Comparison of ENCODE assay signal across 12 cellular contexts in genomic region chr16:78210305-78210704, GRCh38.
DNase-seq lines count a peak whose midpoint lies in the region; ATAC-seq and TF ChIP-seq lines count a peak whose summit lies in the region.
"Had no signal": no experiment of that assay in that cellular context is flagged by ENCODE, and none has a peak within 500 bp of the region (broad histone marks: within the 10 kb centered on the region; RNA-seq: fewer than 3 reads in every experiment).

No MANE protein-coding gene starts in this region.

- intact Hi-C loops in IMR-90 (cut with micrococcal nuclease), result no loop called here

- no peak overlapping the region for H4K91ac ChIP-seq in IMR-90 (ENCODE audit: insufficient read depth, low read depth, low read length)

- H3K9me1 ChIP-seq in IMR-90 (ENCODE audit: insufficient read depth, low read length), result no peaks in the 10 kb centered on the region

- H3K36me3 ChIP-seq in IMR-90 (ENCODE audit: control insufficient read depth, insufficient read depth, low read length) (no peaks in the 10 kb centered on the region), brain microvascular endothelial cell (replicated peaks) (no peaks in the 10 kb centered on the region)
- H3K36me3 ChIP-seq: BLaER1 treated with 17β-estradiol and CSF1 and Interleukin-3, amounts not matched to agents 10 nM and 100 nM had no signal

- H3K18ac ChIP-seq in IMR-90 (ENCODE audit: low read depth, low read length), result no peak overlapping the region

- in situ Hi-C loops in IMR-90 (cut with MboI; ENCODE audit: low sequenced_read_pairs) (no loop called here), brain microvascular endothelial cell (cut with HindIII; ENCODE audit: low pct_ligation_motif_present, low sequenced_read_pairs) (no loop called here)

- TF ChIP-seq POLR2A in IMR-90 (IDR thresholded peaks at IDR 0.05; ENCODE audit: low read depth, low read length), result no peak

- no peak overlapping the region for H2AK5ac ChIP-seq in IMR-90 (ENCODE audit: low read depth, low read length)

- H3K27me3 ChIP-seq in IMR-90 (ENCODE audit: control insufficient read depth, insufficient read depth, low read length), result peaks cover 2% of the 10 kb centered on the region; the same call in 1 of the 2 replicates
- no peaks in the 10 kb centered on the region for H3K27me3 ChIP-seq in brain microvascular endothelial cell (replicated peaks)
- H3K27me3 ChIP-seq: BLaER1 treated with 17β-estradiol and CSF1 and Interleukin-3, amounts not matched to agents 10 nM and 100 nM had no signal

- no peak overlapping the region for H2BK20ac ChIP-seq in IMR-90 (ENCODE audit: low read depth, low read length)

- CTCF ChIA-PET in IMR-90 (lab: Yijun Ruan, JAX), result no interaction called here

- POLR2A ChIA-PET in IMR-90 (lab: Charles Lee; ENCODE audit: unreplicated experiment), result no interaction called here

- no peaks in the 10 kb centered on the region for H3K79me1 ChIP-seq in IMR-90 (ENCODE audit: low read depth in 1 of 2, low read length in 2 of 2)

- ATAC-seq in IMR-90 (ENCODE audit: low read depth) (peak; percentile 76), GM18520 (IDR thresholded peaks at IDR 0.05; ENCODE audit: unreplicated experiment) (no peak), GM21737 (IDR thresholded peaks at IDR 0.05; ENCODE audit: unreplicated experiment) (no peak), HG03432 (IDR thresholded peaks at IDR 0.05; ENCODE audit: unreplicated experiment) (no peak)

- DNase-seq in DMS53 (lab: John Stamatoyannopoulos, UW), result peak; percentile 72
- peak; percentile 29 for DNase-seq in IMR-90
- peak; percentile 31 for DNase-seq in brain microvascular endothelial cell
- DNase-seq in kidney tubule cell (ENCODE audit: low spot score), result peak; percentile 85
- no peak for DNase-seq in glomerular visceral epithelial cell (ENCODE audit: extremely low spot score)
- DNase-seq: activated naive CD8-positive, alpha-beta T cell treated with anti-CD3 and anti-CD28 coated beads, Interleukin-2, amount 10 ng/mL, durations not matched to agents 7 days and 5 days; head of caudate nucleus; stimulated activated CD4-positive, alpha-beta T cell treated with anti-CD3 and anti-CD28 coated beads, Interleukin-4, amount 100 ng/mL, for 24 hours had no signal

- no TSS peak for BruUV-seq in IMR-90 (replicated peaks; lab: Mats Ljungman, UMichigan)

- H4K5ac ChIP-seq in IMR-90 (ENCODE audit: low read depth, low read length), result no peak overlapping the region

- H3K23ac ChIP-seq in IMR-90 (ENCODE audit: low read depth, low read length), result no peak overlapping the region

- no CpG with 5 or more reads among the region's 6 CpGs for WGBS in IMR-90 (ENCODE audit: extremely low coverage in 2 of 2, insufficient read length in 1 of 2), 2 experiments

- no peak overlapping the region for H3K56ac ChIP-seq in IMR-90 (ENCODE audit: extremely low read depth, insufficient read depth, low read length)

- dilution Hi-C loops in IMR-90 (cut with HindIII; ENCODE audit: low sequenced_read_pairs, unreplicated experiment), result no loop called here

- H2BK5ac ChIP-seq in IMR-90 (ENCODE audit: low read depth, low read length, poor library complexity, severe bottlenecking), result no peak overlapping the region

- H3K4ac ChIP-seq in IMR-90 (ENCODE audit: low read depth, low read length), result no peak overlapping the region

- no peak overlapping the region for H2AK9ac ChIP-seq in IMR-90 (replicated peaks; ENCODE audit: low read depth, low read length, poor library complexity)

- H3K4me3 ChIP-seq in IMR-90 (ENCODE audit: insufficient read depth, low read depth, low read length) (no peak overlapping the region), brain microvascular endothelial cell (ENCODE audit: low read depth, low read length) (no peak overlapping the region)
- H3K4me3 ChIP-seq: BLaER1 treated with 17β-estradiol and CSF1 and Interleukin-3, amounts not matched to agents 10 nM and 100 nM had no signal

- no peak overlapping the region for H3K14ac ChIP-seq in IMR-90 (replicated peaks; ENCODE audit: low read depth, low read length)

- no peaks in the 10 kb centered on the region; the same call in 1 of the 2 replicates for H3K9me3 ChIP-seq in IMR-90 (ENCODE audit: control insufficient read depth, insufficient read depth, low read length)

- H2BK15ac ChIP-seq in IMR-90 (ENCODE audit: low read depth, low read length), result no peak overlapping the region

- H4K8ac ChIP-seq in IMR-90 (ENCODE audit: low read depth in 2 of 2, low read length in 2 of 2), result no peak overlapping the region

- TF ChIP-seq CTCF in IMR-90 (conservative IDR thresholded peaks at IDR 0.05; ENCODE audit: low read depth, low read length) (no peak), brain microvascular endothelial cell (IDR thresholded peaks at IDR 0.05; ENCODE audit: low read depth, low read length, missing control alignments) (no peak)

- H3K4me2 ChIP-seq in IMR-90 (ENCODE audit: low read depth, low read length), result peak overlapping the region; percentile 76
- H3K4me2 ChIP-seq: BLaER1 treated with 17β-estradiol and CSF1 and Interleukin-3, amounts not matched to agents 10 nM and 100 nM had no signal

- H3K9ac ChIP-seq in IMR-90 (ENCODE audit: low read depth, low read length), result no peak overlapping the region
- H3K9ac ChIP-seq: BLaER1 treated with 17β-estradiol and CSF1 and Interleukin-3, amounts not matched to agents 10 nM and 100 nM had no signal

- no peaks in the 10 kb centered on the region for H4K20me1 ChIP-seq in IMR-90 (ENCODE audit: insufficient read depth, low read length)
- H4K20me1 ChIP-seq: BLaER1 treated with 17β-estradiol and CSF1 and Interleukin-3, amounts not matched to agents 10 nM and 100 nM had no signal

- no peak overlapping the region for H2BK120ac ChIP-seq in IMR-90 (ENCODE audit: low read depth, low read length)

- H3K4me1 ChIP-seq in IMR-90 (ENCODE audit: control insufficient read depth, insufficient read depth, low read length), result peaks cover 2% of the 10 kb centered on the region; the same call in 1 of the 2 replicates
- H3K4me1 ChIP-seq: BLaER1 treated with 17β-estradiol and CSF1 and Interleukin-3, amounts not matched to agents 10 nM and 100 nM had no signal

- H2AFZ ChIP-seq in IMR-90 (replicated peaks; ENCODE audit: low read length, poor library complexity), result no peak overlapping the region

- TF ChIP-seq RAD21 in IMR-90 (IDR thresholded peaks at IDR 0.05; ENCODE audit: low read length), result no peak

- H3K27ac ChIP-seq in IMR-90 (ENCODE audit: insufficient read depth, low read length) (no peak overlapping the region), brain microvascular endothelial cell (no peak overlapping the region)
- H3K27ac ChIP-seq: BLaER1 treated with 17β-estradiol and CSF1 and Interleukin-3, amounts not matched to agents 10 nM and 100 nM had no signal

TF ChIP-seq in IMR-90, 13 proteins besides CTCF, POLR2A, EP300 and RAD21:
- TF ChIP-seq CEBPB (IDR thresholded peaks at IDR 0.05; ENCODE audit: low read depth, low read length), result no peak
- no peak for TF ChIP-seq USF2 (IDR thresholded peaks at IDR 0.05; ENCODE audit: low read depth, low read length)
- no peak for TF ChIP-seq BHLHE40 (IDR thresholded peaks at IDR 0.05; ENCODE audit: low read depth, low read length)
- no peak for TF ChIP-seq RFX5 (IDR thresholded peaks at IDR 0.05; ENCODE audit: low read depth, low read length)
- no peak for TF ChIP-seq ELK1 (IDR thresholded peaks at IDR 0.05; ENCODE audit: borderline replicate concordance, low read depth, low read length)
- no peak for TF ChIP-seq RCOR1 (IDR thresholded peaks at IDR 0.05; ENCODE audit: insufficient replicate concordance, low read length)
- TF ChIP-seq MXI1 (IDR thresholded peaks at IDR 0.05; ENCODE audit: borderline replicate concordance, low read depth, low read length), result no peak
- no peak for TF ChIP-seq CHD1 (IDR thresholded peaks at IDR 0.05; ENCODE audit: low read depth, low read length)
- no peak for TF ChIP-seq MAFK (IDR thresholded peaks at IDR 0.05; ENCODE audit: low read depth, low read length)
- TF ChIP-seq SMC3 (IDR thresholded peaks at IDR 0.05; ENCODE audit: low read depth, low read length), result no peak
- TF ChIP-seq NFE2L2 (IDR thresholded peaks at IDR 0.05; ENCODE audit: low read depth, low read length), result no peak
- no peak for TF ChIP-seq FOS (IDR thresholded peaks at IDR 0.05; ENCODE audit: low read depth, low read length)
- no peak for TF ChIP-seq MAZ (IDR thresholded peaks at IDR 0.05; ENCODE audit: borderline replicate concordance, low read depth, low read length)
